Comparison of ENCODE assay signal across 8 cellular contexts in genomic region chr9:117411547-117411946, GRCh38. TPM values are rescaled to one million over a fixed set of nuclear protein-coding genes. Genes with fewer than 3 reads are reported as not detected.
DNase-seq lines count a peak whose midpoint lies in the region; ATAC-seq, FAIRE-seq and TF ChIP-seq lines count a peak whose summit lies in the region.

No MANE protein-coding gene starts in this region.

- FAIRE-seq in HepG2 (lab: Jason Lieb, UNC) = peak; percentile 34

- TF ChIP-seq EP300 in HepG2 (IDR thresholded peaks at IDR 0.05; ENCODE audit: low read depth in 2 of 2, low read length in 2 of 2) = no peak
- no peak for TF ChIP-seq EP300 in HepG2 (CRISPR knock-in tag; IDR thresholded peaks at IDR 0.05; ENCODE audit: borderline replicate concordance)

- in situ Hi-C loops in brain microvascular endothelial cell (cut with HindIII; ENCODE audit: low pct_ligation_motif_present, low sequenced_read_pairs) (no loop called here), HepG2 (cut with HindIII; ENCODE audit: extremely low pct_ligation_motif_present, low pct_unique_long_range_greater_than_20kb) (loop anchor here (25.0 kb wide), 1 partner anchor 674 kb away; no protein-coding TSS in a partner anchor)

- no peak for DNase-seq in heart left ventricle
- DNase-seq in cardiac septum (ENCODE audit: low spot score) = no peak
- DNase-seq in NCI-H1105 (lab: John Stamatoyannopoulos, UW) = peak; percentile 47
- no peak for DNase-seq in brain microvascular endothelial cell
- peak; percentile 18 for DNase-seq in HepG2 (ENCODE audit: low spot score)
- DNase-seq in RKO (ENCODE audit: low spot score) = no peak

- no peak for TF ChIP-seq RAD21 in HepG2 (CRISPR knock-in tag; IDR thresholded peaks at IDR 0.05)

- H2AFZ ChIP-seq in HepG2 (ENCODE audit: low read length) = no peak overlapping the region

- CTCF ChIA-PET in HepG2 (lab: Yijun Ruan, JAX; ENCODE audit: low intra/inter-chr PET ratio, low total read pairs) = no interaction called here

- ATAC-seq in heart left ventricle (peak in 2 of 4 donors; percentile 33 to 44), HepG2 (peak; percentile 84), GM18511 (IDR thresholded peaks at IDR 0.05; ENCODE audit: unreplicated experiment) (no peak), HG03039 (IDR thresholded peaks at IDR 0.05; ENCODE audit: unreplicated experiment) (no peak)

- H3K36me3 ChIP-seq in heart left ventricle = no peaks in the 10 kb centered on the region
- H3K36me3 ChIP-seq in brain microvascular endothelial cell (replicated peaks) = no peaks in the 10 kb centered on the region
- H3K36me3 ChIP-seq in HepG2 (replicated peaks in 1 of 2; ENCODE audit: control insufficient read depth in 1 of 2, insufficient read depth in 2 of 2, low read length in 2 of 2) = no peaks in the 10 kb centered on the region

- H3K27me3 ChIP-seq in heart left ventricle (peaks cover 23 to 63% (median 42%) of the 10 kb centered on the region in 9 donors), brain microvascular endothelial cell (replicated peaks) (peaks cover 28% of the 10 kb centered on the region), HepG2 (ENCODE audit: control insufficient read depth in 1 of 2, insufficient read depth in 2 of 2, low read length in 2 of 2) (peaks cover 4 to 30% of the 10 kb centered on the region in 2 experiments; a peak in 4 of 5 replicates)

- BruUV-seq in HepG2 (replicated peaks; lab: Mats Ljungman, UMichigan) = no TSS peak

- no peak overlapping the region for H3K4me2 ChIP-seq in HepG2 (ENCODE audit: low read depth, low read length)

- TF ChIP-seq POLR2A in heart left ventricle (IDR thresholded peaks at IDR 0.05) (no peak), HepG2 (IDR thresholded peaks at IDR 0.05; ENCODE audit: insufficient read depth in 1 of 2, low read depth in 2 of 2, low read length in 2 of 2) (no peak)

- H3K4me1 ChIP-seq in heart left ventricle (peaks cover 0 to 28% (median 5%) of the 10 kb centered on the region in 12 donors), HepG2 (ENCODE audit: insufficient read depth, low read length) (no peaks in the 10 kb centered on the region)

- no peaks in the 10 kb centered on the region for H3K9me3 ChIP-seq in heart left ventricle
- H3K9me3 ChIP-seq in HepG2 (ENCODE audit: low read length) = no peaks in the 10 kb centered on the region

- H3K27ac ChIP-seq in heart left ventricle (no peak overlapping the region), brain microvascular endothelial cell (no peak overlapping the region), HepG2 (ENCODE audit: extremely low read length, insufficient read depth, low read length) (no peak overlapping the region)

- H3K9ac ChIP-seq in HepG2 (ENCODE audit: insufficient read depth, low read depth, low read length) = no peak overlapping the region

- POLR2A ChIA-PET in HepG2 (lab: Yijun Ruan, JAX) = no interaction called here

- WGBS in heart left ventricle, 4 donors = 9 to 15% (median 11%) methylated on average over 4 of the region's 4 CpGs
- 7% methylated on average over 3 of the region's 4 CpGs for WGBS in HepG2 (ENCODE audit: low lambda C conversion rate)

- peak in 11 of 12 donors; percentile 23 to 58 (median 43) for TF ChIP-seq CTCF in heart left ventricle (IDR thresholded peaks at IDR 0.05)
- peak; percentile 69 for TF ChIP-seq CTCF in brain microvascular endothelial cell (IDR thresholded peaks at IDR 0.05; ENCODE audit: low read depth, low read length, missing control alignments)
- TF ChIP-seq CTCF in HepG2 (CRISPR knock-in tag; IDR thresholded peaks at IDR 0.05) = peak; percentile 60

- no peaks in the 10 kb centered on the region for H3K79me2 ChIP-seq in HepG2 (ENCODE audit: insufficient read depth, low read length)

- H3K4me3 ChIP-seq in heart left ventricle (no peak overlapping the region), brain microvascular endothelial cell (ENCODE audit: low read depth, low read length) (no peak overlapping the region), HepG2 (replicated peaks in 1 of 3; ENCODE audit: insufficient read depth in 1 of 3, low read depth in 2 of 3, low read length in 3 of 3) (no peak overlapping the region)

- intact Hi-C loops in heart left ventricle (cut with DNase I) = loop anchor here in 6 of 10 donors (2.0 to 10.0 kb wide), 6 partner anchors 163 to 334 kb away; no protein-coding TSS in a partner anchor
- intact Hi-C loops in cardiac septum (cut with DNase I) = no loop called here
- intact Hi-C loops in HepG2 (cut with micrococcal nuclease; ENCODE audit: unreplicated experiment) = loop anchor here (5.0 kb wide), 1 partner anchor 674 kb away; no protein-coding TSS in a partner anchor

- no peaks in the 10 kb centered on the region for H4K20me1 ChIP-seq in HepG2 (ENCODE audit: insufficient read depth, low read length)

TF ChIP-seq in HepG2, 621 proteins besides CTCF, POLR2A, EP300 and RAD21:
- TF ChIP-seq STAG1 (CRISPR knock-in tag; IDR thresholded peaks at IDR 0.05) = peak; percentile 58
- TF ChIP-seq, protein P1, sequence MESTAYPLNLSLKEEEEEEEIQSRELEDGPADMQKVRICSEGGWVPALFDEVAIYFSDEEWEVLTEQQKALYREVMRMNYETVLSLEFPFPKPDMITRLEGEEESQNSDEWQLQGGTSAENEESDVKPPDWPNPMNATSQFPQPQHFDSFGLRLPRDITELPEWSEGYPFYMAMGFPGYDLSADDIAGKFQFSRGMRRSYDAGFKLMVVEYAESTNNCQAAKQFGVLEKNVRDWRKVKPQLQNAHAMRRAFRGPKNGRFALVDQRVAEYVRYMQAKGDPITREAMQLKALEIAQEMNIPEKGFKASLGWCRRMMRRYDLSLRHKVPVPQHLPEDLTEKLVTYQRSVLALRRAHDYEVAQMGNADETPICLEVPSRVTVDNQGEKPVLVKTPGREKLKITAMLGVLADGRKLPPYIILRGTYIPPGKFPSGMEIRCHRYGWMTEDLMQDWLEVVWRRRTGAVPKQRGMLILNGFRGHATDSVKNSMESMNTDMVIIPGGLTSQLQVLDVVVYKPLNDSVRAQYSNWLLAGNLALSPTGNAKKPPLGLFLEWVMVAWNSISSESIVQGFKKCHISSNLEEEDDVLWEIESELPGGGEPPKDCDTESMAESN (CRISPR knock-in tag; conservative IDR thresholded peaks at IDR 0.05) = no peak
- TF ChIP-seq NFKBIZ (CRISPR knock-in tag; IDR thresholded peaks at IDR 0.05) = no peak

RNA-seq across cellular contexts. Expression of gene ASTN2, which starts 3.3 kb away (rescaled TPM):
- total RNA-seq in heart left ventricle (1 to 10 TPM; 2.8 to 6.0 (median 3.5) TPM), cardiac septum (2.5 TPM), HepG2 (2016; rRNA removed; fragmentation: Illumina TruSeq; extraction: Trizol) (13.5 TPM in 2 replicates)
- polyA plus RNA-seq in heart left ventricle (1 to 10 TPM; 2.5 to 2.7 TPM), HepG2 (2011; rRNA removed) (5.2 TPM in 2 replicates)
- total RNA-seq in HepG2 (2016; cell fraction: cytosol; rRNA removed; fragmentation: Illumina TruSeq; extraction: Trizol; ENCODE audit: low read depth) = 3.3 and 6.2 TPM in 2 replicates
- total RNA-seq in HepG2 (2016; cell fraction: insoluble cytoplasmic fraction; rRNA removed; fragmentation: Illumina TruSeq; extraction: Trizol) = 12.7 and 14.5 TPM in 2 replicates
- total RNA-seq in HepG2 (2016; cell fraction: membrane; rRNA removed; fragmentation: Illumina TruSeq; extraction: Trizol) = 8.3 and 11.1 TPM in 2 replicates
- total RNA-seq in HepG2 (2016; cell fraction: nucleus; rRNA removed; fragmentation: Illumina TruSeq; extraction: Trizol) = 18.0 and 18.2 TPM in 2 replicates
- 4.9 and 5.5 TPM in 2 replicates for polyA plus RNA-seq in HepG2 (2011; cell fraction: cytosol; rRNA removed)
- polyA plus RNA-seq in HepG2 (2011; cell fraction: nucleus; rRNA removed) = 5.3 and 5.9 TPM in 2 replicates
- 3.2 and 3.9 TPM in 2 replicates for polyA plus RNA-seq in HepG2 (2012)
- 2.7 and 5.4 TPM in 2 replicates for polyA plus RNA-seq in HepG2 (2016; cell fraction: cytosol; fragmentation: Illumina TruSeq; extraction: Trizol; ENCODE audit: low read depth)
- 11.5 and 11.8 TPM in 2 replicates for polyA plus RNA-seq in HepG2 (2016; cell fraction: insoluble cytoplasmic fraction; fragmentation: Illumina TruSeq; extraction: Trizol; ENCODE audit: low read depth)
- 5.5 and 8.3 TPM in 2 replicates for polyA plus RNA-seq in HepG2 (2016; cell fraction: membrane; fragmentation: Illumina TruSeq; extraction: Trizol; ENCODE audit: low read depth)
- polyA plus RNA-seq in HepG2 (2016; cell fraction: nucleus; fragmentation: Illumina TruSeq; extraction: Trizol; ENCODE audit: insufficient read depth, low read depth) = 6.9 and 9.1 TPM in 2 replicates
- 9.0 and 18.9 TPM in 2 replicates for polyA minus RNA-seq in HepG2 (2011; rRNA and poly(A)+ RNA removed; ENCODE audit: low replicate concordance)
- polyA minus RNA-seq in HepG2 (2011; cell fraction: cytosol; rRNA and poly(A)+ RNA removed) = 2.4 and 2.6 TPM in 2 replicates
- 23.3 and 26.1 TPM in 2 replicates for polyA minus RNA-seq in HepG2 (2011; cell fraction: nucleus; rRNA and poly(A)+ RNA removed)

Comparison
In these comparisons a context has a peak if more than half of its experiments do, and no peak if none do; other contexts are left out.
1. DNase-seq: peak in NCI-H1105 (single experiment) and HepG2 (single experiment); none in heart left ventricle (0 of 5), cardiac septum (single experiment), brain microvascular endothelial cell (single experiment) and RKO (single experiment).
2. Peak in every context shown above with its lines, with median percentiles within 50 percentile points of each other: CTCF ChIP-seq.